ENCODE assay signal across 23 cellular contexts in genomic region chr1:229323885-229324553, GRCh38.
"Had no signal": no experiment of that assay in that cellular context is flagged by ENCODE, and none has a peak within 500 bp of the region (broad histone marks: within the 10 kb centered on the region; RNA-seq: fewer than 3 reads in every experiment).

No MANE protein-coding gene starts in this region.

- H3K27ac Mint-ChIP-seq: activated CD4-positive, alpha-beta memory T cell treated with anti-CD3 and anti-CD28 coated beads for 36 hours; activated naive CD8-positive, alpha-beta T cell treated with anti-CD3 and anti-CD28 coated beads for 36 hours; neural progenitor cell; stimulated activated naive B cell treated with anti-CD40 and anti-IgM and Interleukin-4, amounts not matched to agents 10 μg/mL and 1 μg/mL and 100 μg/mL, for 72 hours; T-helper 1 cell treated with Interleukin-12 subunit alpha and Interleukin-12 subunit beta and Interleukin-4 antibody, amounts not matched to agents 30 μg/mL and 1 μg/mL, for 36 hours had no signal

- H3K9ac ChIP-seq: neural progenitor cell had no signal

- H3K4me1 ChIP-seq: breast epithelium, neural progenitor cell, sigmoid colon had no signal

- H3K9me3 Mint-ChIP-seq: activated CD4-positive, alpha-beta memory T cell treated with anti-CD3 and anti-CD28 coated beads for 36 hours; activated naive CD8-positive, alpha-beta T cell treated with anti-CD3 and anti-CD28 coated beads for 36 hours; central memory CD8-positive, alpha-beta T cell; effector memory CD8-positive, alpha-beta T cell; naive thymus-derived CD4-positive, alpha-beta T cell; neural progenitor cell; stimulated activated naive B cell treated with anti-CD40 and anti-IgM and Interleukin-4, amounts not matched to agents 10 μg/mL and 1 μg/mL and 100 μg/mL, for 72 hours; T-helper 1 cell treated with Interleukin-12 subunit alpha and Interleukin-12 subunit beta and Interleukin-4 antibody, amounts not matched to agents 30 μg/mL and 1 μg/mL, for 36 hours had no signal

- H3K27me3 Mint-ChIP-seq: activated CD4-positive, alpha-beta memory T cell treated with anti-CD3 and anti-CD28 coated beads for 36 hours; activated naive CD8-positive, alpha-beta T cell treated with anti-CD3 and anti-CD28 coated beads for 36 hours; central memory CD8-positive, alpha-beta T cell; effector memory CD8-positive, alpha-beta T cell; naive thymus-derived CD4-positive, alpha-beta T cell; stimulated activated naive B cell treated with anti-CD40 and anti-IgM and Interleukin-4, amounts not matched to agents 10 μg/mL and 1 μg/mL and 100 μg/mL, for 72 hours had no signal

- H2AFZ ChIP-seq: neural progenitor cell had no signal

- H3K4me3 Mint-ChIP-seq: activated CD4-positive, alpha-beta memory T cell treated with anti-CD3 and anti-CD28 coated beads for 36 hours; activated naive CD8-positive, alpha-beta T cell treated with anti-CD3 and anti-CD28 coated beads for 36 hours; central memory CD8-positive, alpha-beta T cell; effector memory CD8-positive, alpha-beta T cell; naive thymus-derived CD4-positive, alpha-beta T cell; neural progenitor cell; stimulated activated naive B cell treated with anti-CD40 and anti-IgM and Interleukin-4, amounts not matched to agents 10 μg/mL and 1 μg/mL and 100 μg/mL, for 72 hours; T-helper 1 cell treated with Interleukin-12 subunit alpha and Interleukin-12 subunit beta and Interleukin-4 antibody, amounts not matched to agents 30 μg/mL and 1 μg/mL, for 36 hours had no signal

- H3K4me3 ChIP-seq: breast epithelium, neural progenitor cell, sigmoid colon, transverse colon had no signal

- H3K9me3 ChIP-seq: breast epithelium, sigmoid colon, transverse colon had no signal

- H3K27ac ChIP-seq: breast epithelium, neural progenitor cell, sigmoid colon, transverse colon had no signal

- ATAC-seq: effector memory CD8-positive, alpha-beta T cell; esophagus mucosa; naive thymus-derived CD4-positive, alpha-beta T cell; stimulated activated naive B cell treated with anti-CD40 and anti-IgM and Interleukin-4, amounts not matched to agents 10 μg/mL and 1 μg/mL and 100 μg/mL, for 72 hours had no signal

- H3K4me2 ChIP-seq: neural progenitor cell had no signal

- H3K27me3 ChIP-seq: breast epithelium, neural progenitor cell, sigmoid colon, transverse colon had no signal

- DNase-seq: activated CD4-positive, alpha-beta memory T cell treated with anti-CD3 and anti-CD28 coated beads for 36 hours; activated CD4-positive, alpha-beta T cell treated with anti-CD3 and anti-CD28 coated beads for 4 hours; activated CD4-positive, CD25-positive, alpha-beta regulatory T cell; activated naive CD8-positive, alpha-beta T cell treated with anti-CD3 and anti-CD28 coated beads for 36 hours; effector memory CD8-positive, alpha-beta T cell; glutamatergic neuron; hippocampal formation; mesendoderm; naive thymus-derived CD4-positive, alpha-beta T cell; sigmoid colon; stimulated activated CD4-positive, alpha-beta T cell treated with anti-CD3 and anti-CD28 coated beads, Interleukin-2, amount 100 ng/mL, for 48 hours; stimulated activated CD8-positive, alpha-beta memory T cell treated with anti-CD3 and anti-CD28 coated beads, Interleukin-4, amount 100 ng/mL, for 48 hours; stimulated activated naive B cell treated with anti-CD40 and anti-IgM and Interleukin-4, amounts not matched to agents 10 μg/mL and 1 μg/mL and 100 μg/mL, for 72 hours; transverse colon had no signal

- FAIRE-seq: colon, endothelial cell of umbilical vein, frontal cortex, urothelium cell line had no signal
